Comparison of ENCODE assay signal across 20 cellular contexts in genomic region chr18:36350211-36350610, GRCh38. TPM values are rescaled to one million over a fixed set of nuclear protein-coding genes. Genes with fewer than 3 reads are reported as not detected.
DNase-seq lines count a peak whose midpoint lies in the region; ATAC-seq and TF ChIP-seq lines count a peak whose summit lies in the region.
"Had no signal": no experiment of that assay in that cellular context is flagged by ENCODE, and none has a peak within 500 bp of the region (broad histone marks: within the 10 kb centered on the region; RNA-seq: fewer than 3 reads in every experiment).

No MANE protein-coding gene starts in this region.

- TF ChIP-seq CTCF in PC-9 (conservative IDR thresholded peaks at IDR 0.05) (no peak), osteoblast (IDR thresholded peaks at IDR 0.05; ENCODE audit: extremely low read depth, low read depth, low read length) (no peak), mammary epithelial cell (conservative IDR thresholded peaks at IDR 0.05 in 1 of 2, IDR thresholded peaks at IDR 0.05 in 1 of 2; ENCODE audit: extremely low read depth in 1 of 2, insufficient read depth in 1 of 2, low read depth in 1 of 2, low read length in 2 of 2) (no peak)

- no peaks in the 10 kb centered on the region for H3K36me3 ChIP-seq in PC-9 (ENCODE audit: low read depth)
- H3K36me3 ChIP-seq in osteoblast (ENCODE audit: insufficient read depth, low read length): no peaks in the 10 kb centered on the region
- H3K36me3 ChIP-seq in mammary epithelial cell (ENCODE audit: insufficient read depth, low read length): no peaks in the 10 kb centered on the region
- H3K36me3 ChIP-seq: tibial nerve had no signal

- H2AFZ ChIP-seq in PC-9 (no peak overlapping the region), osteoblast (ENCODE audit: low read length) (no peak overlapping the region), mammary epithelial cell (ENCODE audit: low read depth, low read length) (no peak overlapping the region)

- intact Hi-C loops in PC-9 (cut with micrococcal nuclease; ENCODE audit: unreplicated experiment): loop anchor here (10.0 kb wide), 1 partner anchor 45 kb away; no protein-coding TSS in a partner anchor
- intact Hi-C loops in left cardiac atrium (cut with DNase I): no loop called here
- intact Hi-C loops in mammary epithelial cell (cut with micrococcal nuclease): no loop called here

- H3F3A ChIP-seq in PC-9 (ENCODE audit: insufficient read depth, low read depth): no peaks in the 10 kb centered on the region

- CTCF ChIA-PET in PC-9 (lab: Charles Lee) (no interaction called here), mammary epithelial cell (lab: Charles Lee; ENCODE audit: low non-redundant PET) (no interaction called here)

- 83% methylated on average over 4 of the region's 4 CpGs for WGBS in mammary epithelial cell (ENCODE audit: low coverage, missing lambda C conversion rate)

- H3K4me1 ChIP-seq in PC-9 (replicated peaks; ENCODE audit: insufficient read depth): no peaks in the 10 kb centered on the region
- peaks cover 28% of the 10 kb centered on the region for H3K4me1 ChIP-seq in osteoblast (ENCODE audit: insufficient read depth, low read length)
- peaks cover 16% of the 10 kb centered on the region for H3K4me1 ChIP-seq in mammary epithelial cell (ENCODE audit: insufficient read depth, low read length)
- H3K4me1 ChIP-seq: tibial nerve had no signal

- H3K4me2 ChIP-seq in PC-9: no peak overlapping the region
- H3K4me2 ChIP-seq in osteoblast (ENCODE audit: insufficient read depth, low read length): no peak overlapping the region
- H3K4me2 ChIP-seq in mammary epithelial cell (ENCODE audit: insufficient read depth, low read depth, low read length): no peak overlapping the region

- H3K27ac ChIP-seq in PC-9: 0 out of 2 replicates have a peak overlapping the region, but pooled peaks have one; percentile 19
- H3K27ac ChIP-seq in osteoblast (ENCODE audit: low read depth, low read length): peak overlapping the region; percentile 34
- no peak overlapping the region for H3K27ac ChIP-seq in mammary epithelial cell (ENCODE audit: insufficient read depth, low read depth, low read length)
- H3K27ac ChIP-seq: dorsolateral prefrontal cortex, tibial nerve had no signal

- no TSS peak for BruUV-seq in PC-9 (replicated peaks; lab: Mats Ljungman, UMichigan)
- no TSS peak for BruUV-seq in mammary epithelial cell (replicated peaks; lab: Mats Ljungman, UMichigan)

- in situ Hi-C loops in mammary epithelial cell (cut with MboI; ENCODE audit: low sequenced_read_pairs in 2 of 2): no loop called here

- dilution Hi-C loops in mammary epithelial cell (cut with HindIII; ENCODE audit: low sequenced_read_pairs): no loop called here

- H3K79me2 ChIP-seq in PC-9 (ENCODE audit: low read depth) (no peaks in the 10 kb centered on the region), osteoblast (ENCODE audit: insufficient read depth, low read length) (peaks cover 20% of the 10 kb centered on the region), mammary epithelial cell (ENCODE audit: insufficient read depth, low read length) (peaks cover 59% of the 10 kb centered on the region)

- H3K9me2 ChIP-seq in PC-9 (ENCODE audit: insufficient read depth): no peaks in the 10 kb centered on the region

- no peaks in the 10 kb centered on the region for H4K20me1 ChIP-seq in PC-9 (ENCODE audit: insufficient read depth)
- H4K20me1 ChIP-seq in osteoblast (ENCODE audit: insufficient read depth, low read length): no peaks in the 10 kb centered on the region
- H4K20me1 ChIP-seq in mammary epithelial cell (ENCODE audit: insufficient read depth, low read length): no peaks in the 10 kb centered on the region

- H3K27me3 ChIP-seq in PC-9 (ENCODE audit: insufficient read depth, low read depth): no peaks in the 10 kb centered on the region
- H3K27me3 ChIP-seq in osteoblast (ENCODE audit: insufficient read depth, low read length): no peaks in the 10 kb centered on the region
- H3K27me3 ChIP-seq in mammary epithelial cell (ENCODE audit: insufficient read depth, low read length): no peaks in the 10 kb centered on the region
- H3K27me3 ChIP-seq: dorsolateral prefrontal cortex, tibial nerve had no signal

- POLR2A ChIA-PET in PC-9 (lab: Charles Lee; ENCODE audit: unreplicated experiment): no interaction called here

- no peaks in the 10 kb centered on the region for H3K9me3 ChIP-seq in PC-9 (ENCODE audit: insufficient read depth, low read depth)
- H3K9me3 ChIP-seq in osteoblast (ENCODE audit: low read depth, low read length): no peaks in the 10 kb centered on the region
- peaks cover 4% of the 10 kb centered on the region for H3K9me3 ChIP-seq in mammary epithelial cell (replicated peaks; ENCODE audit: insufficient read depth, low read length)

- ATAC-seq in left cardiac atrium: peak; percentile 53 to 55
- ATAC-seq in GM21723 (IDR thresholded peaks at IDR 0.05; ENCODE audit: unreplicated experiment): no peak
- ATAC-seq in GM19395 (IDR thresholded peaks at IDR 0.05; ENCODE audit: unreplicated experiment): no peak
- ATAC-seq: stimulated activated naive CD8-positive, alpha-beta T cell treated with anti-CD3 and anti-CD28 coated beads, Interleukin-15, Interleukin-2, amounts not matched to agents 100 U/mL and 50 U/mL, for 24 hours had no signal

- DNase-seq in 8988T (peak; percentile 31), PC-9 (no peak), left cardiac atrium (no peak), osteoblast (ENCODE audit: insufficient read length, low spot score, missing footprints) (no peak), mammary epithelial cell (no peak), NCI-H1048 (lab: John Stamatoyannopoulos, UW) (no peak)
- DNase-seq: activated CD4-positive, alpha-beta T cell treated with anti-CD3 and anti-CD28 coated beads for 48 hours; activated gamma-delta T cell; activated T-cell treated with anti-CD3 and anti-CD28 coated beads, Interleukin-2, amount 50 U/mL, for 24 hours; dorsolateral prefrontal cortex; GDM1; islet precursor cell; NCI-H1436; NCI-H2081 treated with DMSO at 0.1 percent for 48 hours; NCI-H345; stimulated activated naive CD8-positive, alpha-beta T cell treated with anti-CD3 and anti-CD28 coated beads, Interleukin-15, Interleukin-2, amounts not matched to agents 100 U/mL and 50 U/mL, for 24 hours had no signal

- H3K4me3 ChIP-seq in PC-9 (no peak overlapping the region), osteoblast (ENCODE audit: insufficient read depth, low read length) (no peak overlapping the region), mammary epithelial cell (replicated peaks in 1 of 3; ENCODE audit: insufficient read depth in 1 of 3, low read depth in 2 of 3, low read length in 3 of 3) (no peak overlapping the region)
- H3K4me3 ChIP-seq: dorsolateral prefrontal cortex, lung, tibial nerve had no signal

- no peak overlapping the region for H3K9ac ChIP-seq in mammary epithelial cell (ENCODE audit: insufficient read depth, low read length)

RNA-seq across cellular contexts. Expression of gene FHOD3, which starts 52.7 kb away (rescaled TPM):
- total RNA-seq in PC-9 (2021) (10.6 and 13.3 TPM in 2 replicates), left cardiac atrium (100 to 1,000 TPM; 117 to 119 TPM), osteoblast (13.0 and 17.4 TPM in 2 replicates), mammary epithelial cell (10 to 100 TPM; 28.1 to 51.5 TPM)
- 18.3 TPM for polyA plus RNA-seq in mammary epithelial cell
- 37.2 TPM for polyA minus RNA-seq in mammary epithelial cell

Comparison
In these comparisons a context has a peak if more than half of its experiments do, and no peak if none do; other contexts are left out.
1. ATAC-seq: peak in left cardiac atrium (2 of 2); none in GM21723 (single experiment) and GM19395 (single experiment).